Comparison of ENCODE assay signal across 17 cellular contexts in the genomic region with DNA sequence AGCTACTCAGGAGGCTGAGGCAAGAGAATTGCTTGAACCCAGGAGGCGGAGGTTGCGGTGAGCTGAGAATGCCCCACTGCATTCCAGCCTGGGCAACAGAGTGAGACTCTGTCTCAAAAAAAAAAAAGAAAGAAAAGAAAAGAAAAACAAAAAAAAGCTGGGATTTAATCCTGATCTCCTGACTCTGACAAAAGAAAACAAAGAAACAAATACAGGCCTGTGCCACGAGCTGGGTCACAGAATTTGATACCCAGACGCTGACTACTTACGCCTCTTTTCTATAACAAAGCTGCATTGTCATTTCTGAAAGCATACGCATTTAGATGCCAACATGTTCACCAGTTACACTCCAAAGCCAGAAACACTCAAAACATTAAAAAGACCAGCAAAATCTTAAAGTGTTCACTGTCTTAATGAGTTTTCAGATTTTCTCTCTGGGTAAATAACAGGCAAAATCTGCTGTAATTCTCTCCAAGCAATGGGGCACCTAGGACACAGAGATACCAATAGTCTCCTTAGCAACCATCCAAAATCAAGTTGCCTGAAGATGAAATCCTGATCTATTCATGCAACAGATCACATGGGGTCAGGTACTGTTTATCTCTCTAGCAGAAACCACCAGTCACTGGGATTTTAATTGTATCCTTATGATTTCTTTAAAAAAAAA. TPM values are rescaled to one million over a fixed set of nuclear protein-coding genes. Genes with fewer than 3 reads are reported as not detected.
DNase-seq lines count a peak whose midpoint lies in the region; ATAC-seq and TF ChIP-seq lines count a peak whose summit lies in the region.
"Had no signal": no experiment of that assay in that cellular context is flagged by ENCODE, and none has a peak within 500 bp of the region (broad histone marks: within the 10 kb centered on the region; RNA-seq: fewer than 3 reads in every experiment).

No MANE protein-coding gene starts in this region.

- peak overlapping the region in 1 of 2 donors; percentile 18 for H3K4me3 ChIP-seq in neuronal stem cell (ENCODE audit: low read length in 2 of 2)

- peaks cover 12 to 21% of the 10 kb centered on the region in 2 donors for H3K4me1 ChIP-seq in neuronal stem cell (ENCODE audit: control insufficient read depth in 2 of 2, insufficient read depth in 1 of 2, low read depth in 1 of 2, low read length in 2 of 2)

- H2BK12ac ChIP-seq in neuronal stem cell (ENCODE audit: low read length): no peak overlapping the region

- ATAC-seq in stimulated activated naive CD8-positive, alpha-beta T cell treated with anti-CD3 and anti-CD28 coated beads, Interleukin-15, Interleukin-2, amounts not matched to agents 100 U/mL and 50 U/mL, for 24 hours: no peak
- ATAC-seq: stimulated activated naive CD8-positive, alpha-beta T cell treated with anti-CD3 and anti-CD28 coated beads, Interleukin-15, amount 100 ng/mL, for 72 hours had no signal

- H4K8ac ChIP-seq in neuronal stem cell (ENCODE audit: low read depth, low read length): no peak overlapping the region

- H3K18ac ChIP-seq in neuronal stem cell (ENCODE audit: low read length): no peak overlapping the region

- POLR2A ChIA-PET in RWPE1 (lab: Yijun Ruan, JAX; ENCODE audit: low non-redundant PET): no interaction called here

- no peaks in the 10 kb centered on the region for H3K79me1 ChIP-seq in neuronal stem cell (ENCODE audit: low read depth, low read length)

- H2BK120ac ChIP-seq in neuronal stem cell (ENCODE audit: low read depth, low read length): no peak overlapping the region

- in situ Hi-C loops in SK-MEL-5 (cut with HindIII; ENCODE audit: low pct_unique_long_range_greater_than_20kb, low sequenced_read_pairs): no loop called here

- H3K4ac ChIP-seq in neuronal stem cell (ENCODE audit: low read length): no peak overlapping the region

- no peak overlapping the region for H2BK15ac ChIP-seq in neuronal stem cell (ENCODE audit: low read length)

- TF ChIP-seq CTCF in RWPE1 (conservative IDR thresholded peaks at IDR 0.05; ENCODE audit: low read depth): no peak

- H3K27me3 ChIP-seq in neuronal stem cell (ENCODE audit: control insufficient read depth in 3 of 3, insufficient read depth in 3 of 3, low read depth in 1 of 3, low read length in 3 of 3): no peaks in the 10 kb centered on the region

- H3K27ac ChIP-seq in neuronal stem cell (replicated peaks; ENCODE audit: low read length) (peak overlapping the region; percentile 97), RWPE1 (no peak overlapping the region)
- H3K27ac ChIP-seq: epithelial cell of prostate, HL-60, KMS-11 had no signal

- CTCF ChIA-PET in RWPE1 (lab: Yijun Ruan, JAX): no interaction called here

- H2AK5ac ChIP-seq in neuronal stem cell (ENCODE audit: low read depth, low read length): no peak overlapping the region

- H3K9ac ChIP-seq in neuronal stem cell (ENCODE audit: low read depth, low read length, poor library complexity): no peak overlapping the region
- H3K9ac ChIP-seq: KMS-11 had no signal

- H4K91ac ChIP-seq in neuronal stem cell (ENCODE audit: low read depth, low read length, poor library complexity): no peak overlapping the region

- peak overlapping the region; percentile 81 for H2AFZ ChIP-seq in neuronal stem cell (ENCODE audit: low read length)

- peak overlapping the region; percentile 50 for H3K4me2 ChIP-seq in neuronal stem cell (ENCODE audit: insufficient read depth, low read length, poor library complexity, severe bottlenecking)
- H3K4me2 ChIP-seq: KMS-11 had no signal

- no peak overlapping the region for H3K23ac ChIP-seq in neuronal stem cell (ENCODE audit: low read depth, low read length, poor library complexity)

- H3K36me3 ChIP-seq in neuronal stem cell (replicated peaks in 1 of 2; ENCODE audit: control insufficient read depth in 2 of 2, insufficient read depth in 2 of 2, low read length in 2 of 2): no peaks in the 10 kb centered on the region

- DNase-seq in COLO829 (ENCODE audit: low spot score) (peak; percentile 84), SK-MEL-5 (ENCODE audit: low read depth, low spot score) (peak; percentile 94), foreskin melanocyte (peak; percentile 89), neuronal stem cell (ENCODE audit: low spot score) (peak; percentile 63), RWPE1 (ENCODE audit: low spot score) (no peak), NCI-H446 (lab: John Stamatoyannopoulos, UW) (no peak)
- DNase-seq in activated CD4-positive, alpha-beta T cell treated with anti-CD3 and anti-CD28 coated beads, Interleukin-2, amount 50 U/mL, for 48 hours: no peak
- DNase-seq in stimulated activated naive CD8-positive, alpha-beta T cell treated with anti-CD3 and anti-CD28 coated beads, Interleukin-15, Interleukin-2, amounts not matched to agents 100 U/mL and 50 U/mL, for 24 hours: no peak
- DNase-seq: activated CD4-positive, alpha-beta memory T cell treated with anti-CD3 and anti-CD28 coated beads, Interleukin-2, amount 10 ng/mL, durations not matched to agents 7 days and 5 days; amniotic stem cell; kidney; NCI-H524 treated with DMSO at 0.1 percent for 48 hours; stimulated activated naive CD8-positive, alpha-beta T cell treated with anti-CD3 and anti-CD28 coated beads, Interleukin-15, amount 100 ng/mL, for 72 hours; SW 1271 had no signal

- WGBS in neuronal stem cell (ENCODE audit: extremely low coverage in 2 of 2, insufficient read length in 2 of 2, insufficient replicate concordance in 1 of 2), 2 donors: no CpG with 5 or more reads among the region's 6 CpGs

- H3K9me3 ChIP-seq in neuronal stem cell (replicated peaks in 1 of 2; ENCODE audit: control insufficient read depth in 2 of 2, insufficient read depth in 1 of 2, low read depth in 1 of 2, low read length in 2 of 2): no peaks in the 10 kb centered on the region

- no peak overlapping the region for H3K14ac ChIP-seq in neuronal stem cell (ENCODE audit: low read length)

- H2BK5ac ChIP-seq in neuronal stem cell (ENCODE audit: low read length): no peak overlapping the region

RNA-seq across cellular contexts. Expression of a gene that starts 18.0 kb away (rescaled TPM):
- 67.7 TPM in 2 replicates for total RNA-seq in SK-MEL-5 (2014; rRNA removed; shearing (Covaris generic))
- polyA plus RNA-seq in SK-MEL-5 (2015; cell fraction: cytosol; rRNA removed): 37.7 and 47.2 TPM in 2 replicates
- polyA plus RNA-seq in SK-MEL-5 (2015; cell fraction: nucleus; rRNA removed): 16.3 and 23.0 TPM in 2 replicates
- 46.9 TPM for polyA plus RNA-seq in neuronal stem cell (2013, experiment 1 of 2)
- 50.0 TPM for polyA plus RNA-seq in neuronal stem cell (2013, experiment 2 of 2)

Comparison
In these comparisons a context has a peak if more than half of its experiments do, and no peak if none do; other contexts are left out.
1. DNase-seq: peak in COLO829 (single experiment), SK-MEL-5 (single experiment), foreskin melanocyte (single experiment) and neuronal stem cell (single experiment); none in RWPE1 (single experiment), activated CD4-positive, alpha-beta T cell treated with anti-CD3 and anti-CD28 coated beads, Interleukin-2, amount 50 U/mL, for 48 hours (0 of 2), stimulated activated naive CD8-positive, alpha-beta T cell treated with anti-CD3 and anti-CD28 coated beads, Interleukin-15, Interleukin-2, amounts not matched to agents 100 U/mL and 50 U/mL, for 24 hours (single experiment) and NCI-H446 (0 of 2).